ENCODE assay signal across 8 cellular contexts in genomic region chr3:72144773-72145505, GRCh38.
DNase-seq lines count a peak whose midpoint lies in the region; ATAC-seq and TF ChIP-seq lines count a peak whose summit lies in the region.

No MANE protein-coding gene starts in this region.

- DNase-seq in UCSD-AML1 (lab: John Stamatoyannopoulos, UW; ENCODE audit: unreplicated experiment): peak; percentile 71
- no peak for DNase-seq in DMS 273 (lab: John Stamatoyannopoulos, UW; ENCODE audit: unreplicated experiment)
- no peak for DNase-seq in NCI-H1417 (lab: John Stamatoyannopoulos, UW)

- no peak for TF ChIP-seq CTCF in nephron (IDR thresholded peaks at IDR 0.05; ENCODE audit: unreplicated experiment in 3 of 3)

- H3K36me3 Mint-ChIP-seq in nephron (ENCODE audit: low read depth): no peaks in the 10 kb centered on the region

- peaks cover 2% of the 10 kb centered on the region for H3K9me3 Mint-ChIP-seq in nephron

- H3K27ac Mint-ChIP-seq in nephron: peak overlapping the region in 2 of 3 experiments; percentile 30 to 41

- H3K4me1 Mint-ChIP-seq in nephron: peaks cover 40% of the 10 kb centered on the region

- H3K27me3 Mint-ChIP-seq in nephron (ENCODE audit: low read depth): peaks cover 11% of the 10 kb centered on the region

- no peak overlapping the region for H3K4me3 Mint-ChIP-seq in nephron

- ATAC-seq in GM18867 (IDR thresholded peaks at IDR 0.05; ENCODE audit: unreplicated experiment) (peak; percentile 62), HG02885 (IDR thresholded peaks at IDR 0.05; ENCODE audit: poor library complexity, unreplicated experiment) (peak; percentile 88), HG02981 (IDR thresholded peaks at IDR 0.05; ENCODE audit: unreplicated experiment) (no peak), GM19455 (IDR thresholded peaks at IDR 0.05; ENCODE audit: unreplicated experiment) (no peak)

Comparison
In these comparisons a context has a peak if more than half of its experiments do, and no peak if none do; other contexts are left out.
1. ATAC-seq: peak in GM18867 (single experiment) and HG02885 (single experiment); none in HG02981 (single experiment) and GM19455 (single experiment).